Comparison of ENCODE assay signal across 8 cellular contexts in the genomic region with DNA sequence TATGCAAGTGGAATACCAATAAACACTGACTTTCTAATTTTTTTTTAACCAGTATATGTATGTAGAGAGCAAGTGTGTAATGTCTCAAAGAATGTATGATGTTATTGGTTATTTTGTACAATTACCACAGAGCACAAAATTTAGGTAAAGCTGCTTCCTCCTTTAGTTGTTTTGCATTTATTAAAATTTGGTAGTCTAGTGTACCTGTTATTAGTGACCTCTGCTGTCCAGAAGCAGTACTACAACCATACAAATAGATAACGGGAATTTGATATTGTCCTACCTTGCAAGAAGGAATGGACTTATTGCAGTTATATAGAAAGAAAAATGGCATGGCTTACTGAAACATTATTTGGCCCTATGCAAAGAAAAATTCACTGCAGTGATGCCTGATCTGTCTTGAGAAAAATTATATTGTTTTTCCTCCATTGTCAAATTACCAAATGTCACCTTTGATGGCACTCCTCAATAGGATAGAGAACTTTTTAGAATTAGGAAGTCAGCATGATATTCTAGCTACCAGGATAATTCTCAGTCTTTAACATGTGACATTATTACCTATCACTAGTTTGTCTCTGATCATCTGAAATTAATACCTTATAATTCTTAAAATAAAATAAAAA.
DNase-seq lines count a peak whose midpoint lies in the region; ATAC-seq and TF ChIP-seq lines count a peak whose summit lies in the region.

No MANE protein-coding gene starts in this region.

- no peak for ATAC-seq in HG02840 (IDR thresholded peaks at IDR 0.05; ENCODE audit: low FRiP score, unreplicated experiment)
- ATAC-seq in activated CD4-positive, alpha-beta T cell treated with anti-CD3 and anti-CD28 coated beads for 36 hours, result no peak

- CTCF ChIA-PET in CD4-positive, alpha-beta memory T cell (lab: Charles Lee; ENCODE audit: partially characterized antibody), result interaction anchor here (0.7 to 5.8 kb wide), 11 partner anchors 9 to 1091 kb away, joined by 3 to 76 read pairs (median 4); no protein-coding TSS in a partner anchor
- CTCF ChIA-PET in activated CD4-positive, alpha-beta T cell treated with anti-CD3 and anti-CD28 coated beads for 36 hours (lab: Charles Lee), result interaction anchor here (0.9 to 4.2 kb wide), 8 partner anchors 9 to 729 kb away, joined by 3 to 29 read pairs (median 8); no protein-coding TSS in a partner anchor

- DNase-seq in CD4-positive, alpha-beta memory T cell, result peak in 4 of 5 donors; percentile 42 to 55 (median 49)
- peak; percentile 16 for DNase-seq in H4 (ENCODE audit: low spot score)
- DNase-seq in NCI-H2171 treated with DMSO at 0.1 percent for 48 hours (lab: John Stamatoyannopoulos, UW), result peak; percentile 56
- DNase-seq in astrocyte of the cerebellum (ENCODE audit: low read depth), result peak; percentile 62
- peak; percentile 76 for DNase-seq in left kidney (ENCODE audit: low read depth, low spot score)
- no peak for DNase-seq in vagina (ENCODE audit: extremely low spot score in 2 of 2)
- no peak for DNase-seq in activated CD4-positive, alpha-beta T cell treated with anti-CD3 and anti-CD28 coated beads for 36 hours

- peaks cover 0 to 3% (median under 1%) of the 10 kb centered on the region in 4 donors for H3K4me1 Mint-ChIP-seq in CD4-positive, alpha-beta memory T cell
- no peaks in the 10 kb centered on the region for H3K4me1 Mint-ChIP-seq in activated CD4-positive, alpha-beta T cell treated with anti-CD3 and anti-CD28 coated beads for 36 hours

- POLR2A ChIA-PET in CD4-positive, alpha-beta memory T cell (lab: Charles Lee; ENCODE audit: partially characterized antibody), result no interaction called here
- POLR2A ChIA-PET in activated CD4-positive, alpha-beta T cell treated with anti-CD3 and anti-CD28 coated beads for 36 hours (lab: Charles Lee), result no interaction called here

- no peak overlapping the region for H3K27ac Mint-ChIP-seq in CD4-positive, alpha-beta memory T cell
- H3K27ac Mint-ChIP-seq in activated CD4-positive, alpha-beta T cell treated with anti-CD3 and anti-CD28 coated beads for 36 hours, result no peak overlapping the region

- H3K9me3 ChIP-seq in CD4-positive, alpha-beta memory T cell (ENCODE audit: control insufficient read depth in 1 of 2, low read length in 2 of 2), result no peaks in the 10 kb centered on the region
- no peaks in the 10 kb centered on the region for H3K9me3 ChIP-seq in vagina

- no peak overlapping the region for H3K27ac ChIP-seq in CD4-positive, alpha-beta memory T cell (ENCODE audit: low read depth, low read length)
- no peak overlapping the region for H3K27ac ChIP-seq in vagina

- intact Hi-C loops in CD4-positive, alpha-beta memory T cell (cut with micrococcal nuclease), result loop anchor here (1.0 kb wide), 2 partner anchors 322 to 1089 kb away; no protein-coding TSS in a partner anchor
- intact Hi-C loops in vagina (cut with DNase I), result no loop called here
- intact Hi-C loops in activated CD4-positive, alpha-beta T cell treated with anti-CD3 and anti-CD28 coated beads for 36 hours (cut with DNase I, micrococcal nuclease), result loop anchor here (1.0 to 10.0 kb wide), 8 partner anchors 159 to 1089 kb away; no protein-coding TSS in a partner anchor

- no peak overlapping the region for H3K4me3 ChIP-seq in CD4-positive, alpha-beta memory T cell (ENCODE audit: low read length in 2 of 2)
- H3K4me3 ChIP-seq in astrocyte of the cerebellum (ENCODE audit: low read depth, low read length), result no peak overlapping the region
- no peak overlapping the region for H3K4me3 ChIP-seq in vagina

- no peaks in the 10 kb centered on the region for H3K36me3 Mint-ChIP-seq in CD4-positive, alpha-beta memory T cell
- no peaks in the 10 kb centered on the region for H3K36me3 Mint-ChIP-seq in activated CD4-positive, alpha-beta T cell treated with anti-CD3 and anti-CD28 coated beads for 36 hours (ENCODE audit: low read depth)

- TF ChIP-seq POLR2A in vagina (IDR thresholded peaks at IDR 0.05), result no peak

- H3K27me3 ChIP-seq in CD4-positive, alpha-beta memory T cell (ENCODE audit: insufficient read depth, low read length), result no peaks in the 10 kb centered on the region
- H3K27me3 ChIP-seq in vagina, result no peaks in the 10 kb centered on the region

- peaks cover 1 to 12% of the 10 kb centered on the region in 2 donors for H3K27me3 Mint-ChIP-seq in CD4-positive, alpha-beta memory T cell
- peaks cover 5% of the 10 kb centered on the region for H3K27me3 Mint-ChIP-seq in activated CD4-positive, alpha-beta T cell treated with anti-CD3 and anti-CD28 coated beads for 36 hours

- TF ChIP-seq CTCF in astrocyte of the cerebellum (IDR thresholded peaks at IDR 0.05; ENCODE audit: low read depth, low read length, missing control alignments), result peak; percentile 55
- peak; percentile 3 to 65 (median 48) for TF ChIP-seq CTCF in vagina (IDR thresholded peaks at IDR 0.05)

- no peaks in the 10 kb centered on the region for H3K4me1 ChIP-seq in CD4-positive, alpha-beta memory T cell (ENCODE audit: insufficient read depth, low read length)
- no peaks in the 10 kb centered on the region for H3K4me1 ChIP-seq in vagina

- no peaks in the 10 kb centered on the region for H3K36me3 ChIP-seq in CD4-positive, alpha-beta memory T cell (ENCODE audit: insufficient read depth, low read length)
- H3K36me3 ChIP-seq in vagina, result no peaks in the 10 kb centered on the region

- in situ Hi-C loops in astrocyte of the cerebellum (cut with HindIII; ENCODE audit: low sequenced_read_pairs), result no loop called here

- H3K9me3 Mint-ChIP-seq in CD4-positive, alpha-beta memory T cell, result no peaks in the 10 kb centered on the region
- no peaks in the 10 kb centered on the region for H3K9me3 Mint-ChIP-seq in activated CD4-positive, alpha-beta T cell treated with anti-CD3 and anti-CD28 coated beads for 36 hours (ENCODE audit: low read depth)

- H3K4me3 Mint-ChIP-seq in CD4-positive, alpha-beta memory T cell, result no peak overlapping the region
- no peak overlapping the region for H3K4me3 Mint-ChIP-seq in activated CD4-positive, alpha-beta T cell treated with anti-CD3 and anti-CD28 coated beads for 36 hours

Comparison
In these comparisons a context has a peak if more than half of its experiments do, and no peak if none do; other contexts are left out.
1. DNase-seq: peak in CD4-positive, alpha-beta memory T cell (4 of 5), H4 (single experiment), NCI-H2171 treated with DMSO at 0.1 percent for 48 hours (single experiment), astrocyte of the cerebellum (single experiment) and left kidney (single experiment); none in vagina (0 of 2) and activated CD4-positive, alpha-beta T cell treated with anti-CD3 and anti-CD28 coated beads for 36 hours (single experiment).